1 cellular context compared by ENCODE assay signal in the genomic region with DNA sequence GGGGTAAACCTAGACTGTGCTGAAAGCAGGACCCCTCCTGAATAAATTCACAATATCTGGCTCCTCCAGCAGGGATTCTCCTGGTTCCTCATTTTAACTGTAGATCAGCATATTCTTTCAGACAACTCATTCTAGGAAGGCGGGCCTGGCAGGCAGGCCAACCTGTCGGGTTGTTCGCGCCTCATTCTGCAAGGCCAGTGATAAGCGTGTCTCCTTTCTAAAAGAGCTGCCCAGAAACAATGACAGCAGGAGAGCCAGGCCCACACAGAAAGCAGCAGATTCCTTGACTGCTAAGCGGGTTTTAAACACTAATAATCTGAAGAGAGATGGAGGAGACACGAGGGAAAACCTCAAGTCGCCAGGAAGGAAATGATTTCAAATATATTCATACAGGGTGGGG.
TF ChIP-seq lines count a peak whose summit lies in the region.

No MANE protein-coding gene starts in this region.

TF ChIP-seq in IMR-90, 13 proteins besides CTCF, POLR2A, EP300 and RAD21 (continued from another document):
- TF ChIP-seq, protein P1, sequence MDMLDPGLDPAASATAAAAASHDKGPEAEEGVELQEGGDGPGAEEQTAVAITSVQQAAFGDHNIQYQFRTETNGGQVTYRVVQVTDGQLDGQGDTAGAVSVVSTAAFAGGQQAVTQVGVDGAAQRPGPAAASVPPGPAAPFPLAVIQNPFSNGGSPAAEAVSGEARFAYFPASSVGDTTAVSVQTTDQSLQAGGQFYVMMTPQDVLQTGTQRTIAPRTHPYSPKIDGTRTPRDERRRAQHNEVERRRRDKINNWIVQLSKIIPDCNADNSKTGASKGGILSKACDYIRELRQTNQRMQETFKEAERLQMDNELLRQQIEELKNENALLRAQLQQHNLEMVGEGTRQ (IDR thresholded peaks at IDR 0.05; ENCODE audit: low read depth, low read length) = no peak
- TF ChIP-seq NFE2L2 (IDR thresholded peaks at IDR 0.05; ENCODE audit: low read depth, low read length) (no peak), MAFK (IDR thresholded peaks at IDR 0.05; ENCODE audit: low read depth, low read length) (no peak), FOS (IDR thresholded peaks at IDR 0.05; ENCODE audit: low read depth, low read length) (no peak), MXI1 (IDR thresholded peaks at IDR 0.05; ENCODE audit: borderline replicate concordance, low read depth, low read length) (no peak), MAZ (IDR thresholded peaks at IDR 0.05; ENCODE audit: borderline replicate concordance, low read depth, low read length) (no peak), SMC3 (IDR thresholded peaks at IDR 0.05; ENCODE audit: low read depth, low read length) (no peak), CHD1 (IDR thresholded peaks at IDR 0.05; ENCODE audit: low read depth, low read length) (no peak), CEBPB (IDR thresholded peaks at IDR 0.05; ENCODE audit: low read depth, low read length) (no peak), BHLHE40 (IDR thresholded peaks at IDR 0.05; ENCODE audit: low read depth, low read length) (no peak)
- TF ChIP-seq, protein P2, sequence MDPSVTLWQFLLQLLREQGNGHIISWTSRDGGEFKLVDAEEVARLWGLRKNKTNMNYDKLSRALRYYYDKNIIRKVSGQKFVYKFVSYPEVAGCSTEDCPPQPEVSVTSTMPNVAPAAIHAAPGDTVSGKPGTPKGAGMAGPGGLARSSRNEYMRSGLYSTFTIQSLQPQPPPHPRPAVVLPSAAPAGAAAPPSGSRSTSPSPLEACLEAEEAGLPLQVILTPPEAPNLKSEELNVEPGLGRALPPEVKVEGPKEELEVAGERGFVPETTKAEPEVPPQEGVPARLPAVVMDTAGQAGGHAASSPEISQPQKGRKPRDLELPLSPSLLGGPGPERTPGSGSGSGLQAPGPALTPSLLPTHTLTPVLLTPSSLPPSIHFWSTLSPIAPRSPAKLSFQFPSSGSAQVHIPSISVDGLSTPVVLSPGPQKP (IDR thresholded peaks at IDR 0.05; ENCODE audit: borderline replicate concordance, low read depth, low read length) = no peak
